ENCODE assay signal across 14 cellular contexts in the genomic region with DNA sequence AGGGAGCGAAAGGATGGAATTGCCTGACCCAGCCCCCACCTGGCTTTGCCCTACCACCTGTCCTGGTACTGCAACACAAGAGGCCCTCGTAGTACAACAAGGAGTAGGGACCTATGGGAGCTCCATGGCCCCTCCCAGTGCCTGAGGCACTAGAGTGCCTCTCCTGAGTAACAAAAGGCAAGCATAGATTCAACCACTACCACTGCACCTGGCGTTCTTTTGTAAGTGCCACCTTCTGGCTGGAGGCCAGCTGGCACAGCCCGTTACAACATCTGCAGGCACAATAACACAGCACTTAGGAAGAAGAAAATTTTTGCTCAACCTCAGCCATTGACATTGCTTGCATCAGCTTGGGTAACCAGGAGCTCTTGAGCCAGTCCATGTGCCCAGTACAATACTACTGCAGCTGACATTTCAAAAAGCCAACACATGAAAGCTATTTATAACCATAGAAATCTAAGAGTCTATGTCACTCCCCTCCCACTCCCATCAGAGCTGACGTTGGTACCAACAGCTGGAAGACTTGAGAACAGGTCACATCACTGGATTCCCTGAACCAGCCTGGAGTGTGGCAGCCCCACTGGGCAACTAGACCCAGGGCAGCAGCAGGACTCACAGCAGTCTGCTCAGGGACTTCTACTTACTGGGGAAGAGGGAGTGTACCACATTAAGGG. TPM values are rescaled to one million over a fixed set of nuclear protein-coding genes. Genes with fewer than 3 reads are reported as not detected.
DNase-seq lines count a peak whose midpoint lies in the region; ATAC-seq, FAIRE-seq and TF ChIP-seq lines count a peak whose summit lies in the region.
"Had no signal": no experiment of that assay in that cellular context is flagged by ENCODE, and none has a peak within 500 bp of the region (broad histone marks: within the 10 kb centered on the region; RNA-seq: fewer than 3 reads in every experiment).

No MANE protein-coding gene starts in this region.

- no peaks in the 10 kb centered on the region for H3K36me3 ChIP-seq in colonic mucosa
- peaks cover 4% of the 10 kb centered on the region for H3K36me3 ChIP-seq in smooth muscle cell (ENCODE audit: low read depth)
- no peaks in the 10 kb centered on the region for H3K36me3 ChIP-seq in kidney (ENCODE audit: control insufficient read depth in 1 of 2, insufficient read depth in 2 of 2, low read length in 2 of 2)
- H3K36me3 ChIP-seq: cardiac muscle cell, pancreas had no signal

- no peak overlapping the region for H2AFZ ChIP-seq in smooth muscle cell (ENCODE audit: low read depth)

- H3K4me1 ChIP-seq in colonic mucosa (no peaks in the 10 kb centered on the region), smooth muscle cell (ENCODE audit: low read depth) (no peaks in the 10 kb centered on the region), kidney (ENCODE audit: control insufficient read depth in 1 of 2, insufficient read depth in 1 of 2, low read depth in 1 of 2, low read length in 2 of 2) (no peaks in the 10 kb centered on the region)
- H3K4me1 ChIP-seq: pancreas had no signal

- H3K27ac ChIP-seq in colonic mucosa (no peak overlapping the region), smooth muscle cell (ENCODE audit: low read depth) (no peak overlapping the region), kidney (ENCODE audit: low read depth in 2 of 2, low read length in 2 of 2) (no peak overlapping the region)
- H3K27ac ChIP-seq: cardiac muscle cell, pancreas had no signal

- no peak overlapping the region for H3K4me2 ChIP-seq in smooth muscle cell

- no peaks in the 10 kb centered on the region for H3F3A ChIP-seq in smooth muscle cell (ENCODE audit: low read depth)

- H3K9me3 ChIP-seq in colonic mucosa = no peaks in the 10 kb centered on the region
- H3K9me3 ChIP-seq in smooth muscle cell (replicated peaks; ENCODE audit: low read depth) = peaks cover 4% of the 10 kb centered on the region
- peaks cover 0 to 4% of the 10 kb centered on the region in 2 donors for H3K9me3 ChIP-seq in kidney (ENCODE audit: control insufficient read depth in 1 of 2, low read length in 2 of 2)
- H3K9me3 ChIP-seq: pancreas had no signal

- H4K20me1 ChIP-seq in smooth muscle cell (ENCODE audit: low read depth) = no peaks in the 10 kb centered on the region

- 80% methylated on average over 5 of the region's 5 CpGs for WGBS in smooth muscle cell (ENCODE audit: low lambda C conversion rate)

- H3K9ac ChIP-seq in colonic mucosa (ENCODE audit: low read depth in 2 of 2, low read length in 2 of 2) = no peak overlapping the region
- no peak overlapping the region for H3K9ac ChIP-seq in smooth muscle cell (ENCODE audit: low read depth)
- H3K9ac ChIP-seq in kidney (ENCODE audit: low read length in 2 of 2) = no peak overlapping the region

- H3K4me3 ChIP-seq in colonic mucosa (no peak overlapping the region), smooth muscle cell (no peak overlapping the region), kidney (ENCODE audit: low read length in 2 of 2) (no peak overlapping the region)
- H3K4me3 ChIP-seq: cardiac muscle cell, pancreas had no signal

- intact Hi-C loops in colonic mucosa (cut with DNase I) (no loop called here), posterior vena cava (cut with DNase I) (no loop called here), kidney (cut with DNase I) (no loop called here)

- DNase-seq in COR-L47 (lab: John Stamatoyannopoulos, UW) = peak; percentile 97
- peak; percentile 96 for DNase-seq in NCI-H2196 (lab: John Stamatoyannopoulos, UW; ENCODE audit: unreplicated experiment)
- DNase-seq in colonic mucosa = peak; percentile 34
- DNase-seq in smooth muscle cell (lab: John Stamatoyannopoulos, UW; ENCODE audit: unreplicated experiment) = no peak
- DNase-seq in posterior vena cava (ENCODE audit: low spot score) = no peak
- no peak for DNase-seq in kidney
- DNase-seq in HuH-7 (ENCODE audit: low spot score) = no peak
- DNase-seq: activated T-cell treated with anti-CD3 and anti-CD28 coated beads, Interleukin-2, amount 50 U/mL, for 72 hours; GF-D8; trophoblast cell had no signal

- FAIRE-seq in kidney (lab: Jason Lieb, UNC) = no peak
- FAIRE-seq: pancreas had no signal

- no peak for TF ChIP-seq CTCF in colonic mucosa (IDR thresholded peaks at IDR 0.05)
- no peak for TF ChIP-seq CTCF in smooth muscle cell (IDR thresholded peaks at IDR 0.05; ENCODE audit: borderline replicate concordance, insufficient read depth, poor library complexity, severe bottlenecking)
- no peak for TF ChIP-seq CTCF in kidney (IDR thresholded peaks at IDR 0.05; ENCODE audit: borderline replicate concordance, extremely low read depth, insufficient read depth)

- peak; percentile 40 for ATAC-seq in HG03342 (IDR thresholded peaks at IDR 0.05; ENCODE audit: unreplicated experiment)
- ATAC-seq: activated T-cell treated with anti-CD3 and anti-CD28 coated beads, Interleukin-2, amount 50 U/mL, for 72 hours; left lobe of liver; pancreas had no signal

- H3K79me2 ChIP-seq in smooth muscle cell (ENCODE audit: low read depth) = no peaks in the 10 kb centered on the region

- H3K27me3 ChIP-seq in colonic mucosa = no peaks in the 10 kb centered on the region
- no peaks in the 10 kb centered on the region for H3K27me3 ChIP-seq in smooth muscle cell (ENCODE audit: low read depth)
- H3K27me3 ChIP-seq: cardiac muscle cell, pancreas had no signal

RNA-seq across cellular contexts. Expression of a gene that starts 17.7 kb away (rescaled TPM):
- 10 to 100 TPM; 16.4 to 17.6 TPM for total RNA-seq in colonic mucosa
- 30.2 and 40.9 TPM in 2 replicates for total RNA-seq in smooth muscle cell
- polyA plus RNA-seq in smooth muscle cell = 31.9 and 33.8 TPM in 2 replicates
- 10 to 100 TPM; 14.5 to 21.7 TPM for total RNA-seq in posterior vena cava
- total RNA-seq in kidney = 21.1 TPM
- 29.5 TPM for polyA plus RNA-seq in kidney (ENCODE audit: insufficient read depth, low read depth, low replicate concordance)

Comparison
In these comparisons a context has a peak if more than half of its experiments do, and no peak if none do; other contexts are left out.
1. DNase-seq: peak in COR-L47 (single experiment), NCI-H2196 (single experiment) and colonic mucosa (single experiment); none in smooth muscle cell (single experiment), posterior vena cava (single experiment), kidney (single experiment) and HuH-7 (single experiment).